ENCODE assay signal across 9 cellular contexts in genomic region chr22:38205261-38206128, GRCh38. TPM values are rescaled to one million over a fixed set of nuclear protein-coding genes. Genes with fewer than 3 reads are reported as not detected.
DNase-seq lines count a peak whose midpoint lies in the region; ATAC-seq and TF ChIP-seq lines count a peak whose summit lies in the region.
"Had no signal": no experiment of that assay in that cellular context is flagged by ENCODE, and none has a peak within 500 bp of the region (broad histone marks: within the 10 kb centered on the region; RNA-seq: fewer than 3 reads in every experiment).

No MANE protein-coding gene starts in this region.

- no peaks in the 10 kb centered on the region for H3K27me3 Mint-ChIP-seq in activated CD8-positive, alpha-beta memory T cell treated with anti-CD3 and anti-CD28 coated beads, Interleukin-2, amount 10 ng/mL, durations not matched to agents 7 days and 5 days

- no peak overlapping the region for H3K4me3 Mint-ChIP-seq in activated CD8-positive, alpha-beta memory T cell treated with anti-CD3 and anti-CD28 coated beads, Interleukin-2, amount 10 ng/mL, durations not matched to agents 7 days and 5 days

- peaks cover 37% of the 10 kb centered on the region for H3K4me1 Mint-ChIP-seq in activated CD8-positive, alpha-beta memory T cell treated with anti-CD3 and anti-CD28 coated beads, Interleukin-2, amount 10 ng/mL, durations not matched to agents 7 days and 5 days

- peaks cover 4% of the 10 kb centered on the region; the same call in 1 of the 2 replicates for H3K27me3 ChIP-seq in DOHH2 (ENCODE audit: control insufficient read depth, low read length)
- no peaks in the 10 kb centered on the region for H3K27me3 ChIP-seq in body of pancreas
- H3K27me3 ChIP-seq in right atrium auricular region = no peaks in the 10 kb centered on the region

- TF ChIP-seq CTCF in DOHH2 (IDR thresholded peaks at IDR 0.05; ENCODE audit: low read depth, low read length, poor library complexity, severe bottlenecking) (no peak), body of pancreas (IDR thresholded peaks at IDR 0.05) (no peak), right atrium auricular region (IDR thresholded peaks at IDR 0.05) (no peak)

- peak in 3 of 4 donors; percentile 46 to 63 (median 57) for DNase-seq in body of pancreas
- DNase-seq in right atrium auricular region (ENCODE audit: low spot score) = peak; percentile 91
- peak; percentile 65 for DNase-seq in skeletal muscle cell (ENCODE audit: low read depth)
- DNase-seq in NCI-H510A treated with DMSO at 0.1 percent for 48 hours (lab: John Stamatoyannopoulos, UW) = no peak
- no peak for DNase-seq in stimulated activated naive CD8-positive, alpha-beta T cell treated with anti-CD3 and anti-CD28 coated beads, Interleukin-15, Interleukin-2, amounts not matched to agents 100 U/mL and 50 U/mL, for 24 hours
- no peak for DNase-seq in activated CD8-positive, alpha-beta memory T cell treated with anti-CD3 and anti-CD28 coated beads, Interleukin-2, amount 10 ng/mL, durations not matched to agents 7 days and 5 days
- DNase-seq: activated CD8-positive, alpha-beta memory T cell treated with anti-CD3 and anti-CD28 coated beads, Interleukin-2, amount 50 U/mL, for 4 hours had no signal

- no peak for TF ChIP-seq POLR2A in body of pancreas (IDR thresholded peaks at IDR 0.05)

- ATAC-seq in body of pancreas (no peak), HG03280 (IDR thresholded peaks at IDR 0.05; ENCODE audit: unreplicated experiment) (no peak)
- no peak for ATAC-seq in stimulated activated naive CD8-positive, alpha-beta T cell treated with anti-CD3 and anti-CD28 coated beads, Interleukin-15, Interleukin-2, amounts not matched to agents 100 U/mL and 50 U/mL, for 24 hours
- ATAC-seq in activated CD8-positive, alpha-beta memory T cell treated with anti-CD3 and anti-CD28 coated beads, Interleukin-2, amount 10 ng/mL, durations not matched to agents 7 days and 5 days = no peak

- H3K36me3 ChIP-seq in DOHH2 (ENCODE audit: control insufficient read depth, low read length) (no peaks in the 10 kb centered on the region), body of pancreas (replicated peaks in 1 of 2; ENCODE audit: insufficient read depth in 1 of 2, low read depth in 2 of 2) (no peaks in the 10 kb centered on the region), right atrium auricular region (no peaks in the 10 kb centered on the region)

- no peaks in the 10 kb centered on the region for H3K36me3 Mint-ChIP-seq in activated CD8-positive, alpha-beta memory T cell treated with anti-CD3 and anti-CD28 coated beads, Interleukin-2, amount 10 ng/mL, durations not matched to agents 7 days and 5 days

- WGBS in body of pancreas, 2 donors = 76% methylated on average over 8 to 15 of the region's 15 CpGs

- H3K27ac ChIP-seq in DOHH2 (ENCODE audit: low read depth, low read length) (no peak overlapping the region), body of pancreas (no peak overlapping the region), right atrium auricular region (peak overlapping the region; percentile 100)

- H3K79me2 ChIP-seq in DOHH2 (ENCODE audit: control insufficient read depth, low read length) = no peaks in the 10 kb centered on the region

- H3K9me2 ChIP-seq in DOHH2 (replicated peaks; ENCODE audit: control insufficient read depth, low read length) = no peaks in the 10 kb centered on the region

- peaks cover 4% of the 10 kb centered on the region; the same call in 1 of the 2 replicates for H3F3A ChIP-seq in DOHH2 (ENCODE audit: control insufficient read depth, insufficient read depth)

- H3K9me3 ChIP-seq in DOHH2 (ENCODE audit: control insufficient read depth, insufficient read depth, low read length) (no peaks in the 10 kb centered on the region), body of pancreas (no peaks in the 10 kb centered on the region), right atrium auricular region (no peaks in the 10 kb centered on the region)

- H4K20me1 ChIP-seq in DOHH2 (ENCODE audit: control insufficient read depth, insufficient read depth, low read depth, low read length) = peaks cover 9% of the 10 kb centered on the region; the same call in 1 of the 2 replicates

- H3K9me3 Mint-ChIP-seq in activated CD8-positive, alpha-beta memory T cell treated with anti-CD3 and anti-CD28 coated beads, Interleukin-2, amount 10 ng/mL, durations not matched to agents 7 days and 5 days (ENCODE audit: low read depth) = no peaks in the 10 kb centered on the region

- no peak overlapping the region for H3K27ac Mint-ChIP-seq in activated CD8-positive, alpha-beta memory T cell treated with anti-CD3 and anti-CD28 coated beads, Interleukin-2, amount 10 ng/mL, durations not matched to agents 7 days and 5 days

- H3K4me2 ChIP-seq in DOHH2 (ENCODE audit: low read length) = peak overlapping the region; percentile 91; the same call in 1 of the 2 replicates

- CTCF ChIA-PET in activated CD8-positive, alpha-beta memory T cell treated with anti-CD3 and anti-CD28 coated beads, Interleukin-2, amount 10 ng/mL, durations not matched to agents 7 days and 5 days (lab: Charles Lee) = interaction anchor here (0.6 to 1.6 kb wide), 5 partner anchors 25 to 153 kb away, joined by 3 to 4 read pairs (median 3); no protein-coding TSS in a partner anchor

- no peak overlapping the region for H3K4me3 ChIP-seq in DOHH2 (ENCODE audit: low read length)
- H3K4me3 ChIP-seq in body of pancreas = no peak overlapping the region
- no peak overlapping the region for H3K4me3 ChIP-seq in right atrium auricular region
- no peak overlapping the region for H3K4me3 ChIP-seq in skeletal muscle cell (ENCODE audit: low read depth, low read length)

- intact Hi-C loops in body of pancreas (cut with DNase I) = no loop called here

- peaks cover 35% of the 10 kb centered on the region for H3K4me1 ChIP-seq in DOHH2 (ENCODE audit: control insufficient read depth, low read length)
- H3K4me1 ChIP-seq in body of pancreas = peaks cover 18% of the 10 kb centered on the region
- H3K4me1 ChIP-seq in right atrium auricular region = peaks cover 0 to 27% of the 10 kb centered on the region in 2 donors

RNA-seq across cellular contexts. Expression of gene MAFF, which starts 3.7 kb away (rescaled TPM):
- total RNA-seq in body of pancreas (10 to 100 TPM; 16.9 to 35.6 TPM), right atrium auricular region (10 to 100 TPM; 24.8 to 43.5 TPM)
- 1 to 10 TPM; 6.6 to 7.8 TPM for total RNA-seq in activated CD8-positive, alpha-beta memory T cell treated with anti-CD3 and anti-CD28 coated beads, Interleukin-2, amount 10 ng/mL, durations not matched to agents 7 days and 5 days

RNA-seq across cellular contexts. Expression of gene PLA2G6, which starts 23.9 kb away (rescaled TPM):
- total RNA-seq in body of pancreas = 10 to 100 TPM; 41.5 to 68.0 TPM
- 10 to 100 TPM in 1 of 2 donors, 1 to 10 TPM in 1; 9.0 to 15.6 TPM for total RNA-seq in right atrium auricular region
- total RNA-seq in activated CD8-positive, alpha-beta memory T cell treated with anti-CD3 and anti-CD28 coated beads, Interleukin-2, amount 10 ng/mL, durations not matched to agents 7 days and 5 days = 10 to 100 TPM; 41.1 to 71.4 TPM

Comparison
In these comparisons a context has a peak if more than half of its experiments do, and no peak if none do; other contexts are left out.
1. H3K27ac ChIP-seq: peak in right atrium auricular region (2 of 2); none in DOHH2 (single experiment) and body of pancreas (0 of 4).
2. DNase-seq: peak in body of pancreas (3 of 4), right atrium auricular region (single experiment) and skeletal muscle cell (single experiment); none in NCI-H510A treated with DMSO at 0.1 percent for 48 hours (single experiment), stimulated activated naive CD8-positive, alpha-beta T cell treated with anti-CD3 and anti-CD28 coated beads, Interleukin-15, Interleukin-2, amounts not matched to agents 100 U/mL and 50 U/mL, for 24 hours (single experiment) and activated CD8-positive, alpha-beta memory T cell treated with anti-CD3 and anti-CD28 coated beads, Interleukin-2, amount 10 ng/mL, durations not matched to agents 7 days and 5 days (single experiment).